Comparison of ENCODE assay signal across 2 cellular contexts in the genomic region with DNA sequence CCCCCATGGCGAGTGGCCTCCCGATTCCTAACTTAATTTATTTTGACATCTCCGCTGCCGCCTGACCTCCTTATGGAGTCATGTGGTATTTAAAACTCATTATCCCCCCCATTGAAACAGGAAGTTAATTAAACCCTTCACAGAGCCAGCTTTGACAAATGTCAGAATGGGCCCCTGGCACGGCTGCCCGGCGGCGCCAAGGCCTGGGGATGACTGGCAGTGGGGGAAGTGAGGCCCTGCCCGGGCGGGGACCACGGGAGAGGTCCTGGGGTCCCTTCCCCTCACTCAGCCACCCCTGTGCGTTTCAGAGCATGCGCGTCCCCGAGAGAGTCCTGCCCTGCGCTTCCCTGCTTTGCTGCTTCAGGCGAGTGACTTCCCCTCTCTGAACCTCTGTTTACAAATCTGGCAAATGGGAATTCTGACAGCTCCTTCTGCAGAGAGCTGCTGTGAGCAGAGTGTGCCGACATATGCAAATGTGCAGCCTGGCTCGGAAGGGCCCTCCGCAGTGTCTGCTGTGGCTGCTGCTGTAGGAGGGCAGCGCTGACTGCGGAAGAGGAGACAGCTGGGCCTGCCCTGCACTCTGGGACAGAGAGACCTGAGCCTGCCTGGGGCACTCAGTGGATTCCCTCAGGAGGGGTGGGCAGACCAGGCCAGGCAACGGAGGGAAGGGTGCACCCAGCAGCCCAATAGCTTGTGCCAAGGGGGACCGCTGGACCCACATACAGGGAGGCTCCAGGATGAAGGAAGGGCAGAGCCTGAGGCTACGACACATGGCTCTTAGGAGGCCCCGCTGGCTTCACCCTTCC.
TF ChIP-seq lines count a peak whose summit lies in the region.

No MANE protein-coding gene starts in this region.

TF ChIP-seq in HepG2, 621 proteins besides CTCF, POLR2A, EP300 and RAD21:
- no peak for TF ChIP-seq ZNF746 (CRISPR knock-in tag; IDR thresholded peaks at IDR 0.05)
- TF ChIP-seq ZNF629 (CRISPR knock-in tag; conservative IDR thresholded peaks at IDR 0.05) = peak; percentile 84
- TF ChIP-seq ZNF768 (CRISPR knock-in tag; IDR thresholded peaks at IDR 0.05) = peak; percentile 86
- TF ChIP-seq NCOA5 (CRISPR knock-in tag; IDR thresholded peaks at IDR 0.05) = no peak
- no peak for TF ChIP-seq KLF12 (CRISPR knock-in tag; IDR thresholded peaks at IDR 0.05; ENCODE audit: borderline replicate concordance)
- TF ChIP-seq ZMYM3 (CRISPR knock-in tag; IDR thresholded peaks at IDR 0.05) = peak; percentile 35; the same call in 1 of the 2 replicates
- TF ChIP-seq ZNF577 (CRISPR knock-in tag; IDR thresholded peaks at IDR 0.05; ENCODE audit: borderline replicate concordance, low read depth) = no peak

TF ChIP-seq in K562, 482 proteins besides CTCF, POLR2A, EP300 and RAD21:
- TF ChIP-seq BCOR (IDR thresholded peaks at IDR 0.05) (peak; percentile 79), SMARCA5 (IDR thresholded peaks at IDR 0.05) (peak; percentile 64; the same call in 1 of the 2 replicates), KDM1A (IDR thresholded peaks at IDR 0.05) (peak in 1 of 2 experiments; percentile 58; a peak in 1 of 4 replicates), CBX1 (IDR thresholded peaks at IDR 0.05; ENCODE audit: low read depth) (peak; percentile 57; the same call in 1 of the 2 replicates), MTF1 (CRISPR knock-in tag; IDR thresholded peaks at IDR 0.05; ENCODE audit: borderline replicate concordance) (no peak), ZFP91 (CRISPR knock-in tag; IDR thresholded peaks at IDR 0.05) (no peak), RCOR1 (IDR thresholded peaks at IDR 0.05; ENCODE audit: borderline replicate concordance in 1 of 2, low read depth in 2 of 2, low read length in 2 of 2) (peak in 1 of 2 experiments; percentile 40; a peak in 1 of 4 replicates), ZNF212 (CRISPR knock-in tag; IDR thresholded peaks at IDR 0.05) (no peak), USF1 (CRISPR knock-in tag; IDR thresholded peaks at IDR 0.05) (peak; percentile 51)
- TF ChIP-seq, protein P1, sequence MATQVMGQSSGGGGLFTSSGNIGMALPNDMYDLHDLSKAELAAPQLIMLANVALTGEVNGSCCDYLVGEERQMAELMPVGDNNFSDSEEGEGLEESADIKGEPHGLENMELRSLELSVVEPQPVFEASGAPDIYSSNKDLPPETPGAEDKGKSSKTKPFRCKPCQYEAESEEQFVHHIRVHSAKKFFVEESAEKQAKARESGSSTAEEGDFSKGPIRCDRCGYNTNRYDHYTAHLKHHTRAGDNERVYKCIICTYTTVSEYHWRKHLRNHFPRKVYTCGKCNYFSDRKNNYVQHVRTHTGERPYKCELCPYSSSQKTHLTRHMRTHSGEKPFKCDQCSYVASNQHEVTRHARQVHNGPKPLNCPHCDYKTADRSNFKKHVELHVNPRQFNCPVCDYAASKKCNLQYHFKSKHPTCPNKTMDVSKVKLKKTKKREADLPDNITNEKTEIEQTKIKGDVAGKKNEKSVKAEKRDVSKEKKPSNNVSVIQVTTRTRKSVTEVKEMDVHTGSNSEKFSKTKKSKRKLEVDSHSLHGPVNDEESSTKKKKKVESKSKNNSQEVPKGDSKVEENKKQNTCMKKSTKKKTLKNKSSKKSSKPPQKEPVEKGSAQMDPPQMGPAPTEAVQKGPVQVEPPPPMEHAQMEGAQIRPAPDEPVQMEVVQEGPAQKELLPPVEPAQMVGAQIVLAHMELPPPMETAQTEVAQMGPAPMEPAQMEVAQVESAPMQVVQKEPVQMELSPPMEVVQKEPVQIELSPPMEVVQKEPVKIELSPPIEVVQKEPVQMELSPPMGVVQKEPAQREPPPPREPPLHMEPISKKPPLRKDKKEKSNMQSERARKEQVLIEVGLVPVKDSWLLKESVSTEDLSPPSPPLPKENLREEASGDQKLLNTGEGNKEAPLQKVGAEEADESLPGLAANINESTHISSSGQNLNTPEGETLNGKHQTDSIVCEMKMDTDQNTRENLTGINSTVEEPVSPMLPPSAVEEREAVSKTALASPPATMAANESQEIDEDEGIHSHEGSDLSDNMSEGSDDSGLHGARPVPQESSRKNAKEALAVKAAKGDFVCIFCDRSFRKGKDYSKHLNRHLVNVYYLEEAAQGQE (CRISPR knock-in tag; IDR thresholded peaks at IDR 0.05; ENCODE audit: low read depth) = no peak
- TF ChIP-seq, protein P2, sequence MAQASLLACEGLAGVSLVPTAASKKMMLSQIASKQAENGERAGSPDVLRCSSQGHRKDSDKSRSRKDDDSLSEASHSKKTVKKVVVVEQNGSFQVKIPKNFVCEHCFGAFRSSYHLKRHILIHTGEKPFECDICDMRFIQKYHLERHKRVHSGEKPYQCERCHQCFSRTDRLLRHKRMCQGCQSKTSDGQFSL (CRISPR knock-in tag; IDR thresholded peaks at IDR 0.05) = peak; percentile 67
- TF ChIP-seq, protein P2 (tag; IDR thresholded peaks at IDR 0.05) = no peak
